In the genomic region with DNA sequence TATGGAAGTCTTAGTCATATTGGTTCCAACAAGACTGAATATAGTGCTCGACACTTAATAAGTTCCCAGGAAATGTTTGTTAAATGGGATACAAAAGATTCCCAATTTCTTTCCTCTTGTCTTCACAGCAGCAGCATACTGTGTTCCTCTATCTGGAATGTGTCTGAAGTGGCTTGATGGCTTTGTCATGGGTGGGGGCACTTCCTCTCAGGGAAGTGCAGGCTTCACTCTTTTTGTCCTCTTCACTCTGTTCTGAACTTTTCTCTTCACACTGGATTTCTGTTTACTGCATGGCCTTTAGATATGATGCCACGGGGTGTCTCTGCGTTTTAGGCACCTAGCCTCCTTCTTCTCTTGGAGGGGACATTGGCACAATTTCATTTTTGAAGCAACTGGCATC, we compare ENCODE assay signal across 23 cellular contexts.
DNase-seq lines count a peak whose midpoint lies in the region; ATAC-seq and TF ChIP-seq lines count a peak whose summit lies in the region.
"Had no signal": no experiment of that assay in that cellular context is flagged by ENCODE, and none has a peak within 500 bp of the region (broad histone marks: within the 10 kb centered on the region; RNA-seq: fewer than 3 reads in every experiment).

No MANE protein-coding gene starts in this region.

- TF ChIP-seq CTCF in heart left ventricle (IDR thresholded peaks at IDR 0.05): no peak
- TF ChIP-seq CTCF in right atrium auricular region (IDR thresholded peaks at IDR 0.05): no peak
- no peak for TF ChIP-seq CTCF in gastroesophageal sphincter (IDR thresholded peaks at IDR 0.05)
- TF ChIP-seq CTCF in nephron (IDR thresholded peaks at IDR 0.05; ENCODE audit: unreplicated experiment in 3 of 3): no peak

- H3K36me3 Mint-ChIP-seq in nephron (ENCODE audit: low read depth): no peaks in the 10 kb centered on the region
- H3K36me3 Mint-ChIP-seq: immature natural killer cell, type B pancreatic cell had no signal

- no peak for TF ChIP-seq EP300 in gastroesophageal sphincter (IDR thresholded peaks at IDR 0.05)

- H3K9me3 ChIP-seq in heart left ventricle (peaks cover 0 to 3% (median 0%) of the 10 kb centered on the region in 12 donors), right atrium auricular region (no peaks in the 10 kb centered on the region), gastroesophageal sphincter (no peaks in the 10 kb centered on the region)
- H3K9me3 ChIP-seq: BLaER1 had no signal

- H3K27me3 Mint-ChIP-seq in nephron (ENCODE audit: low read depth): no peaks in the 10 kb centered on the region
- H3K27me3 Mint-ChIP-seq: type B pancreatic cell had no signal

- H3K9me3 Mint-ChIP-seq in nephron: no peaks in the 10 kb centered on the region
- H3K9me3 Mint-ChIP-seq: type B pancreatic cell had no signal

- peak overlapping the region; percentile 84 to 96 (median 92) for H3K27ac Mint-ChIP-seq in nephron
- H3K27ac Mint-ChIP-seq: HFFc6, immature natural killer cell, type B pancreatic cell had no signal

- ATAC-seq in heart left ventricle (peak; percentile 42 to 71 (median 56)), gastroesophageal sphincter (peak; percentile 54), HG03159 (IDR thresholded peaks at IDR 0.05; ENCODE audit: unreplicated experiment) (no peak), GM21576 (IDR thresholded peaks at IDR 0.05; ENCODE audit: unreplicated experiment) (no peak)
- ATAC-seq: Panc1 had no signal

- DNase-seq in heart left ventricle: no peak
- no peak for DNase-seq in right atrium auricular region (ENCODE audit: low spot score)
- no peak for DNase-seq in NCI-H187 treated with DMSO at 0.1 percent for 48 hours (lab: John Stamatoyannopoulos, UW)
- no peak for DNase-seq in effector CD4-positive, alpha-beta T cell
- DNase-seq: activated naive CD4-positive, alpha-beta T cell; activated T-cell treated with anti-CD3 and anti-CD28 coated beads, Interleukin-2, amount 50 U/mL, for 1 hour; EL; HFFc6; immature natural killer cell; NCI-H1048; NCI-H1930; NCI-H345; NCI-H774; stimulated activated CD4-positive, alpha-beta T cell treated with anti-CD3 and anti-CD28 coated beads, Interleukin-15, amount 100 ng/mL, for 24 hours; T-helper 9 cell had no signal

- no peaks in the 10 kb centered on the region for H3K27me3 ChIP-seq in heart left ventricle
- no peaks in the 10 kb centered on the region for H3K27me3 ChIP-seq in right atrium auricular region
- no peaks in the 10 kb centered on the region for H3K27me3 ChIP-seq in gastroesophageal sphincter
- H3K27me3 ChIP-seq: BLaER1 had no signal

- TF ChIP-seq POLR2A in heart left ventricle (IDR thresholded peaks at IDR 0.05) (no peak), gastroesophageal sphincter (IDR thresholded peaks at IDR 0.05) (no peak)

- no peaks in the 10 kb centered on the region for H3K36me3 ChIP-seq in heart left ventricle
- no peaks in the 10 kb centered on the region for H3K36me3 ChIP-seq in right atrium auricular region
- H3K36me3 ChIP-seq in gastroesophageal sphincter: no peaks in the 10 kb centered on the region
- H3K36me3 ChIP-seq: BLaER1 had no signal

- intact Hi-C loops in heart left ventricle (cut with DNase I): no loop called here

- WGBS in heart left ventricle, 4 donors: 43 to 72% (median 51%) methylated on average over 3 of the region's 3 CpGs
- WGBS in gastroesophageal sphincter (ENCODE audit: low coverage in 1 of 2), 2 donors: 56% methylated on average over 3 of the region's 3 CpGs

- H3K4me3 Mint-ChIP-seq in nephron: no peak overlapping the region
- H3K4me3 Mint-ChIP-seq: HFFc6, immature natural killer cell, type B pancreatic cell had no signal

- peak overlapping the region in 1 of 12 donors; percentile 15 for H3K4me3 ChIP-seq in heart left ventricle
- no peak overlapping the region for H3K4me3 ChIP-seq in right atrium auricular region
- H3K4me3 ChIP-seq in gastroesophageal sphincter: no peak overlapping the region
- H3K4me3 ChIP-seq: BLaER1 had no signal

- H3K4me1 ChIP-seq in heart left ventricle (peaks cover 0 to 30% (median 0%) of the 10 kb centered on the region in 12 donors), right atrium auricular region (peaks cover 0 to 9% of the 10 kb centered on the region in 2 donors), gastroesophageal sphincter (peaks cover 0 to 10% (median 0%) of the 10 kb centered on the region in 3 donors)

- peak overlapping the region in 2 of 12 donors; percentile 42 to 88 for H3K27ac ChIP-seq in heart left ventricle
- no peak overlapping the region for H3K27ac ChIP-seq in right atrium auricular region
- peak overlapping the region in 1 of 4 donors; percentile 25 for H3K27ac ChIP-seq in gastroesophageal sphincter
- H3K27ac ChIP-seq: BLaER1, KMS-11 had no signal

- peaks cover 33% of the 10 kb centered on the region for H3K4me1 Mint-ChIP-seq in nephron
- H3K4me1 Mint-ChIP-seq: immature natural killer cell had no signal

Comparison
In these comparisons a context has a peak if more than half of its experiments do, and no peak if none do; other contexts are left out.
1. ATAC-seq: peak in heart left ventricle (4 of 4) and gastroesophageal sphincter (single experiment); none in HG03159 (single experiment) and GM21576 (single experiment).